1 cellular context compared by ENCODE assay signal in the genomic region with DNA sequence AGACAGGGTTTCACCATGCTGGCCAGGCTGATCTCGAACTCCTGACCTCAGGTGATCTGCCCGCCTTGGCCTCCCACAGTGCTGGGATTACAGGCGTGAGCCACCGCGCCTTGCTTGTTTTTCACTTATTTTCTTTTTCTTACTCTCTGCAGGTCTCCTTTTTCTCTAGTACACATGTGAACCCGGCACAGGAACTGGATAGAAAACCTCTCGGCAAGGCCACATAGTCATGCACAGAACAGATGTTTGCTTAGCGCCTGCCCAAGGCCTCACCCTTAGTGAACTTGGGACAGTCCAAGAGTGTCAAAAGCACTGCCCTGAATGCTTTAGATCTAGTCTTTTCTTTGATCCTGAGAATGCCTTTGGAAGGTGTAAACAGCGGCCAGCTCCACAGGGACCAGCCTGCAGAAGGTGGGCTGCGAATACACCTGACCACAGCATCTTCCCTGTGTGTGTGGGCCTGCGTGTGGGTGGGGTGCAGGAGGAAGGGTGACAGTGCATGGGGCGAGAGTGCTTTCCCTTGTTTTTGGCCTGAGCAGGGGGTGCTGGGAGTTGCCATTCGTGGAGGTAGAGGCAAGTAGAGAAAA.
A peak's percentile ranks its signal among the peaks of the same experiment; 100 is the strongest.
TF ChIP-seq lines count a peak whose summit lies in the region.

No MANE protein-coding gene starts in this region.

TF ChIP-seq in HepG2, 621 proteins besides CTCF, POLR2A, EP300 and RAD21 (continued from another document and continues in another):
- TF ChIP-seq, protein P1, sequence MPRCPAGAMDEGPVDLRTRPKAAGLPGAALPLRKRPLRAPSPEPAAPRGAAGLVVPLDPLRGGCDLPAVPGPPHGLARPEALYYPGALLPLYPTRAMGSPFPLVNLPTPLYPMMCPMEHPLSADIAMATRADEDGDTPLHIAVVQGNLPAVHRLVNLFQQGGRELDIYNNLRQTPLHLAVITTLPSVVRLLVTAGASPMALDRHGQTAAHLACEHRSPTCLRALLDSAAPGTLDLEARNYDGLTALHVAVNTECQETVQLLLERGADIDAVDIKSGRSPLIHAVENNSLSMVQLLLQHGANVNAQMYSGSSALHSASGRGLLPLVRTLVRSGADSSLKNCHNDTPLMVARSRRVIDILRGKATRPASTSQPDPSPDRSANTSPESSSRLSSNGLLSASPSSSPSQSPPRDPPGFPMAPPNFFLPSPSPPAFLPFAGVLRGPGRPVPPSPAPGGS (CRISPR knock-in tag; IDR thresholded peaks at IDR 0.05) = no peak
- TF ChIP-seq SMAD9 (CRISPR knock-in tag; IDR thresholded peaks at IDR 0.05) (no peak), ZBED4 (CRISPR knock-in tag; IDR thresholded peaks at IDR 0.05; ENCODE audit: borderline replicate concordance) (peak; percentile 89; the same call in 1 of the 2 replicates), MXI1 (IDR thresholded peaks at IDR 0.05; ENCODE audit: borderline replicate concordance, low read depth, low read length) (peak; percentile 59; the same call in 2 of the 3 replicates), DNMT3B (CRISPR knock-in tag; conservative IDR thresholded peaks at IDR 0.05) (no peak), TBX3 (IDR thresholded peaks at IDR 0.05; ENCODE audit: borderline replicate concordance) (peak; percentile 99), HIC2 (CRISPR knock-in tag; IDR thresholded peaks at IDR 0.05; ENCODE audit: low read depth) (no peak), ZNF263 (CRISPR knock-in tag; IDR thresholded peaks at IDR 0.05) (no peak), ZNF44 (CRISPR knock-in tag; IDR thresholded peaks at IDR 0.05) (no peak), ZFP1 (CRISPR knock-in tag; IDR thresholded peaks at IDR 0.05) (peak; percentile 52; the same call in 1 of the 2 replicates), SATB2 (CRISPR knock-in tag; IDR thresholded peaks at IDR 0.05) (no peak), MYNN (CRISPR knock-in tag; IDR thresholded peaks at IDR 0.05; ENCODE audit: low read depth) (no peak), ZNF589 (CRISPR knock-in tag; conservative IDR thresholded peaks at IDR 0.05) (no peak), MED8 (CRISPR knock-in tag; IDR thresholded peaks at IDR 0.05; ENCODE audit: insufficient replicate concordance) (peak; percentile 80), ZNF629 (CRISPR knock-in tag; conservative IDR thresholded peaks at IDR 0.05) (peak; percentile 35), HNF1A (IDR thresholded peaks at IDR 0.05; ENCODE audit: low read depth) (peak; percentile 55; the same call in 1 of the 2 replicates), HNF1A (CRISPR knock-in tag; IDR thresholded peaks at IDR 0.05; ENCODE audit: borderline replicate concordance) (0 out of 2 replicates have a peak, but pooled peaks have one; percentile 63), TP53 (CRISPR knock-in tag; conservative IDR thresholded peaks at IDR 0.05) (no peak), ERF (CRISPR knock-in tag; IDR thresholded peaks at IDR 0.05) (peak; percentile 79; the same call in 1 of the 2 replicates), ZNF792 (CRISPR knock-in tag; IDR thresholded peaks at IDR 0.05) (peak; percentile 80), ZMYM4 (CRISPR knock-in tag; IDR thresholded peaks at IDR 0.05) (peak; percentile 61; the same call in 1 of the 2 replicates), FUBP1 (CRISPR knock-in tag; IDR thresholded peaks at IDR 0.05; ENCODE audit: borderline replicate concordance) (no peak), ZNF549 (CRISPR knock-in tag; IDR thresholded peaks at IDR 0.05) (no peak), RNF2 (conservative IDR thresholded peaks at IDR 0.05; ENCODE audit: low read depth) (no peak), ZNF326 (CRISPR knock-in tag; IDR thresholded peaks at IDR 0.05; ENCODE audit: borderline replicate concordance) (no peak), ZNF878 (CRISPR knock-in tag; IDR thresholded peaks at IDR 0.05) (no peak), PLSCR1 (CRISPR knock-in tag; IDR thresholded peaks at IDR 0.05; ENCODE audit: borderline replicate concordance) (no peak), ZKSCAN1 (IDR thresholded peaks at IDR 0.05; ENCODE audit: low read length) (0 out of 2 replicates have a peak, but pooled peaks have one; percentile 31), ZNF713 (CRISPR knock-in tag; IDR thresholded peaks at IDR 0.05) (no peak), ZNF12 (CRISPR knock-in tag; IDR thresholded peaks at IDR 0.05) (no peak; the same call in 1 of the 2 replicates), EED (CRISPR knock-in tag; IDR thresholded peaks at IDR 0.05) (no peak), RBM39 (IDR thresholded peaks at IDR 0.05; ENCODE audit: low read depth, low read length, poor library complexity, severe bottlenecking) (no peak), MAFF (IDR thresholded peaks at IDR 0.05; ENCODE audit: low read depth, low read length) (no peak), ZMAT3 (CRISPR knock-in tag; conservative IDR thresholded peaks at IDR 0.05) (0 out of 2 replicates have a peak, but pooled peaks have one; percentile 31), DPF2 (CRISPR knock-in tag; IDR thresholded peaks at IDR 0.05; ENCODE audit: borderline replicate concordance, low read depth) (peak; percentile 95), PLRG1 (conservative IDR thresholded peaks at IDR 0.05) (no peak), ZNF747 (CRISPR knock-in tag; IDR thresholded peaks at IDR 0.05; ENCODE audit: borderline replicate concordance) (no peak), ZNF138 (CRISPR knock-in tag; IDR thresholded peaks at IDR 0.05; ENCODE audit: low read depth) (no peak), RFXAP (CRISPR knock-in tag; IDR thresholded peaks at IDR 0.05; ENCODE audit: borderline replicate concordance) (peak; percentile 71; the same call in 1 of the 2 replicates), CSRNP1 (CRISPR knock-in tag; IDR thresholded peaks at IDR 0.05) (0 out of 2 replicates have a peak, but pooled peaks have one; percentile 55), WIZ (CRISPR knock-in tag; IDR thresholded peaks at IDR 0.05) (no peak)
- TF ChIP-seq, protein P2, sequence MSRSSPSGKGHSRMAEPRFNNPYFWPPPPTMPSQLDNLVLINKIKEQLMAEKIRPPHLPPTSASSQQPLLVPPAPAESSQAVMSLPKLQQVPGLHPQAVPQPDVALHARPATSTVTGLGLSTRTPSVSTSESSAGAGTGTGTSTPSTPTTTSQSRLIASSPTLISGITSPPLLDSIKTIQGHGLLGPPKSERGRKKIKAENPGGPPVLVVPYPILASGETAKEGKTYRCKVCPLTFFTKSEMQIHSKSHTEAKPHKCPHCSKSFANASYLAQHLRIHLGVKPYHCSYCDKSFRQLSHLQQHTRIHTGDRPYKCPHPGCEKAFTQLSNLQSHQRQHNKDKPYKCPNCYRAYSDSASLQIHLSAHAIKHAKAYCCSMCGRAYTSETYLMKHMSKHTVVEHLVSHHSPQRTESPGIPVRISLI (CRISPR knock-in tag; IDR thresholded peaks at IDR 0.05; ENCODE audit: borderline replicate concordance) = peak; percentile 86
- TF ChIP-seq, protein P3, sequence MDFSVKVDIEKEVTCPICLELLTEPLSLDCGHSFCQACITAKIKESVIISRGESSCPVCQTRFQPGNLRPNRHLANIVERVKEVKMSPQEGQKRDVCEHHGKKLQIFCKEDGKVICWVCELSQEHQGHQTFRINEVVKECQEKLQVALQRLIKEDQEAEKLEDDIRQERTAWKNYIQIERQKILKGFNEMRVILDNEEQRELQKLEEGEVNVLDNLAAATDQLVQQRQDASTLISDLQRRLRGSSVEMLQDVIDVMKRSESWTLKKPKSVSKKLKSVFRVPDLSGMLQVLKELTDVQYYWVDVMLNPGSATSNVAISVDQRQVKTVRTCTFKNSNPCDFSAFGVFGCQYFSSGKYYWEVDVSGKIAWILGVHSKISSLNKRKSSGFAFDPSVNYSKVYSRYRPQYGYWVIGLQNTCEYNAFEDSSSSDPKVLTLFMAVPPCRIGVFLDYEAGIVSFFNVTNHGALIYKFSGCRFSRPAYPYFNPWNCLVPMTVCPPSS (IDR thresholded peaks at IDR 0.05) = no peak
